ENCODE assay signal across 8 cellular contexts in genomic region chr17:28728364-28729200, GRCh38. TPM values are rescaled to one million over a fixed set of nuclear protein-coding genes. Genes with fewer than 3 reads are reported as not detected.
DNase-seq lines count a peak whose midpoint lies in the region; ATAC-seq and TF ChIP-seq lines count a peak whose summit lies in the region.

TSS of gene NEK8 (plus strand) at chr17:28728788. CDS start at chr17:28728814, 26 bp downstream.

- intact Hi-C loops in right cardiac atrium (cut with DNase I): loop anchor here in 2 of 4 donors (5.0 to 10.0 kb wide), 3 partner anchors 186 to 386 kb away; partner anchors contain the start of gene PHF12 (in 1 of the 2)

- H3K27me3 ChIP-seq in right cardiac atrium (ENCODE audit: control insufficient read depth, insufficient read depth): no peaks in the 10 kb centered on the region

- peak; percentile 30 for ATAC-seq in HG02870 (IDR thresholded peaks at IDR 0.05; ENCODE audit: unreplicated experiment)
- ATAC-seq in right cardiac atrium: peak; percentile 84 to 85

- peaks cover 2% of the 10 kb centered on the region for H3K36me3 ChIP-seq in urinary bladder (ENCODE audit: insufficient read depth)

- TF ChIP-seq POLR2A in GM15510 (IDR thresholded peaks at IDR 0.05; ENCODE audit: borderline replicate concordance, extremely low read depth, insufficient read length): peak; percentile 73

- peaks cover 3% of the 10 kb centered on the region for H3K4me1 ChIP-seq in right cardiac atrium (ENCODE audit: control insufficient read depth, insufficient read depth, low read length)
- H3K4me1 ChIP-seq in urinary bladder (ENCODE audit: insufficient read depth): no peaks in the 10 kb centered on the region

- H3K4me3 ChIP-seq in right cardiac atrium (ENCODE audit: low read length): peak within 1 kb of the TSS; percentile 55
- H3K4me3 ChIP-seq in urinary bladder (ENCODE audit: low read depth, low read length): peak within 1 kb of the TSS; percentile 54

- peak within 1 kb of the TSS; percentile 75 for H3K27ac ChIP-seq in right cardiac atrium (ENCODE audit: low read length)
- peak within 1 kb of the TSS; percentile 96 for H3K27ac ChIP-seq in urinary bladder (ENCODE audit: low read depth)

- H3K9me3 ChIP-seq in right cardiac atrium (ENCODE audit: control insufficient read depth, low read length): no peaks in the 10 kb centered on the region

- WGBS in right cardiac atrium: under 1% methylated on average over 64 of the region's 64 CpGs
- WGBS in urinary bladder: under 1% methylated on average over 64 of the region's 64 CpGs

- DNase-seq in NCI-H187 (lab: John Stamatoyannopoulos, UW) (peak; percentile 80 to 84), T-helper 2 cell (peak; percentile 90 to 98 (median 95)), anterior cingulate cortex (lab: John Stamatoyannopoulos, UW) (peak in 57 of 58 donors; percentile 55 to 94 (median 88)), right cardiac atrium (peak; percentile 95 to 98 (median 98)), pulmonary artery endothelial cell (ENCODE audit: low read depth, low spot score) (peak; percentile 68)

RNA-seq across cellular contexts. Expression of gene NEK8, which starts in this region (rescaled TPM):
- total RNA-seq in right cardiac atrium (1 to 10 TPM; 1.0 to 1.6 (median 1.2) TPM), pulmonary artery endothelial cell (2.0 and 2.1 TPM in 2 replicates), urinary bladder (3.2 TPM)
- polyA plus RNA-seq in right cardiac atrium (0.81 TPM), urinary bladder (2.1 TPM)

Comparison
In these comparisons a context has a peak if more than half of its experiments do, and no peak if none do; other contexts are left out.
1. Peak in every context shown above with its lines: DNase-seq, ATAC-seq, H3K4me3 ChIP-seq and H3K27ac ChIP-seq.